9 cellular contexts compared by ENCODE assay signal in the genomic region with DNA sequence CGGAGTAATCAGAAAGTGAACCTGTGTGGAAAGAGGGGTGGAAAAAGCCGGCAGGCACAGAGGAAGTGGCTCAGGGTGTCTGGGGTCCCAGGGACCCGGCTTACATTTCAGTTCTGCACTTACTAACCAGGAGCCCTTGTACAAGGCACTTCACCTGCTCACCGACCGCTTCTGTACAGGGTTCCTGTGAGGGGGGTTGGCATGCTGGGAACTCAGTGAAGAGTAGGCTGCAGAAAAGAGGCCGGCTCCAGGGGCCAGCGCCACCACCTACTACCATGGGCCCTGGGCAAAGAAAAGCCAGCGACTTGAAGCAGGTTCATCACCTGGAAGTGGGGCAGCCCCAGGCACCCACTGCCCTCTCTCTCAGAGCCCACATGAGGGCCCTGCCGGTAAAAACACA. TPM values are rescaled to one million over a fixed set of nuclear protein-coding genes. Genes with fewer than 3 reads are reported as not detected.
A peak's percentile ranks its signal among the peaks of the same experiment; 100 is the strongest.
DNase-seq lines count a peak whose midpoint lies in the region; TF ChIP-seq lines count a peak whose summit lies in the region.
"Had no signal": no experiment of that assay in that cellular context is flagged by ENCODE, and none has a peak within 500 bp of the region (broad histone marks: within the 10 kb centered on the region; RNA-seq: fewer than 3 reads in every experiment).

No MANE protein-coding gene starts in this region.

- no peak overlapping the region for H3K4me3 Mint-ChIP-seq in endodermal cell

- TF ChIP-seq CTCF in DOHH2 (IDR thresholded peaks at IDR 0.05; ENCODE audit: low read depth, low read length, poor library complexity, severe bottlenecking) (no peak), endodermal cell (conservative IDR thresholded peaks at IDR 0.05) (no peak)

- peaks cover 1% of the 10 kb centered on the region; the same call in 1 of the 2 replicates for H3F3A ChIP-seq in DOHH2 (ENCODE audit: control insufficient read depth, insufficient read depth)

- peaks cover 61% of the 10 kb centered on the region for H3K79me2 ChIP-seq in DOHH2 (ENCODE audit: control insufficient read depth, low read length)

- H3K4me2 ChIP-seq in DOHH2 (ENCODE audit: low read length): peak overlapping the region; percentile 78; the same call in 1 of the 2 replicates

- intact Hi-C loops in posterior vena cava (cut with DNase I): no loop called here

- DNase-seq in activated CD4-positive, CD25-positive, alpha-beta regulatory T cell treated with anti-CD3 and anti-CD28 coated beads, Interleukin-2, amount 50 U/mL, for 72 hours: peak; percentile 59
- DNase-seq in endodermal cell (no peak), G401 (ENCODE audit: low spot score) (no peak), COLO668 (lab: John Stamatoyannopoulos, UW; ENCODE audit: unreplicated experiment) (no peak), posterior vena cava (ENCODE audit: low spot score) (no peak), NCI-H2081 treated with DMSO at 0.1 percent for 48 hours (lab: John Stamatoyannopoulos, UW) (no peak)
- peak; percentile 50 to 58 for DNase-seq in stimulated activated CD4-positive, alpha-beta T cell treated with anti-CD3 and anti-CD28 coated beads, Interleukin-2, amount 100 ng/mL, for 24 hours
- DNase-seq: KG1 had no signal

- H3K27ac Mint-ChIP-seq in endodermal cell: peak overlapping the region; percentile 61

- no peaks in the 10 kb centered on the region for H3K9me3 Mint-ChIP-seq in endodermal cell

- H4K20me1 ChIP-seq in DOHH2 (ENCODE audit: control insufficient read depth, insufficient read depth, low read depth, low read length): peaks cover 4% of the 10 kb centered on the region; the same call in 1 of the 2 replicates

- H3K4me1 ChIP-seq in DOHH2 (ENCODE audit: control insufficient read depth, low read length) (peaks cover 48% of the 10 kb centered on the region), endodermal cell (ENCODE audit: control insufficient read depth, insufficient read depth, low read length) (no peaks in the 10 kb centered on the region)

- no peaks in the 10 kb centered on the region for H3K9me2 ChIP-seq in DOHH2 (replicated peaks; ENCODE audit: control insufficient read depth, low read length)

- H3K4me3 ChIP-seq in DOHH2 (ENCODE audit: low read length) (no peak overlapping the region), endodermal cell (ENCODE audit: low read length) (no peak overlapping the region)

- H3K36me3 Mint-ChIP-seq in endodermal cell (ENCODE audit: low read depth): peaks cover 3% of the 10 kb centered on the region

- H3K9ac ChIP-seq in endodermal cell (ENCODE audit: extremely low read depth, low read length, poor library complexity, severe bottlenecking): no peak overlapping the region

- H3K27me3 ChIP-seq in DOHH2 (ENCODE audit: control insufficient read depth, low read length): no peaks in the 10 kb centered on the region
- H3K27me3 ChIP-seq in endodermal cell (ENCODE audit: control insufficient read depth, insufficient read depth, low read length, poor library complexity, severe bottlenecking): no peaks in the 10 kb centered on the region

- H3K4me1 Mint-ChIP-seq in endodermal cell: peaks cover 17% of the 10 kb centered on the region

- 90 to 93% methylated on average over 6 to 9 of the region's 9 CpGs for WGBS in endodermal cell (ENCODE audit: insufficient coverage in 1 of 2, insufficient read length in 1 of 2), 2 experiments

- no peaks in the 10 kb centered on the region for H3K27me3 Mint-ChIP-seq in endodermal cell (ENCODE audit: insufficient read depth)

- in situ Hi-C loops in G401 (cut with HindIII; ENCODE audit: low sequenced_read_pairs): loop anchor here (5.0 kb wide), 1 partner anchor 54 kb away; a partner anchor contains a TSS

- H3K9me3 ChIP-seq in DOHH2 (ENCODE audit: control insufficient read depth, insufficient read depth, low read length) (no peaks in the 10 kb centered on the region), endodermal cell (ENCODE audit: control insufficient read depth, low read length) (no peaks in the 10 kb centered on the region)

- H3K27ac ChIP-seq in DOHH2 (ENCODE audit: low read depth, low read length) (no peak overlapping the region), endodermal cell (ENCODE audit: low read depth, low read length) (no peak overlapping the region)

- H3K36me3 ChIP-seq in DOHH2 (ENCODE audit: control insufficient read depth, low read length) (peaks cover 6% of the 10 kb centered on the region), endodermal cell (ENCODE audit: control insufficient read depth, insufficient read depth, low read length) (peaks cover 12% of the 10 kb centered on the region)

RNA-seq across cellular contexts. Expression of a gene that starts 6.2 kb away (rescaled TPM):
- total RNA-seq in endodermal cell: 10 to 100 TPM; 20.3 to 23.7 TPM
- polyA plus RNA-seq in endodermal cell (2013, experiment 1 of 2): 18.3 TPM
- 15.9 TPM for polyA plus RNA-seq in endodermal cell (2013, experiment 2 of 2)
- total RNA-seq in G401 (2014; rRNA removed; shearing (Covaris generic)): 6.4 and 8.9 TPM in 2 replicates
- total RNA-seq in posterior vena cava: 10 to 100 TPM; 20.7 to 24.1 TPM

RNA-seq across cellular contexts. Expression of a gene that starts 56.3 kb away (rescaled TPM):
- total RNA-seq in endodermal cell (1 to 10 TPM; 3.2 to 4.2 TPM), posterior vena cava (100 to 1,000 TPM in 1 of 2 donors, 10 to 100 TPM in 1; 78.5 to 105 TPM)
- polyA plus RNA-seq in endodermal cell (2013, experiment 1 of 2): 22.5 TPM
- polyA plus RNA-seq in endodermal cell (2013, experiment 2 of 2): 20.6 TPM
- not detected in 2 replicates for total RNA-seq in G401 (2014; rRNA removed; shearing (Covaris generic))

Comparison
In these comparisons a context has a peak if more than half of its experiments do, and no peak if none do; other contexts are left out.
1. DNase-seq: peak in activated CD4-positive, CD25-positive, alpha-beta regulatory T cell treated with anti-CD3 and anti-CD28 coated beads, Interleukin-2, amount 50 U/mL, for 72 hours (single experiment) and stimulated activated CD4-positive, alpha-beta T cell treated with anti-CD3 and anti-CD28 coated beads, Interleukin-2, amount 100 ng/mL, for 24 hours (2 of 2); none in endodermal cell (single experiment), G401 (single experiment), COLO668 (single experiment), posterior vena cava (single experiment) and NCI-H2081 treated with DMSO at 0.1 percent for 48 hours (single experiment).
2. RNA of a gene that starts 56.3 kb away (total RNA-seq): 78.5 to 105 TPM in posterior vena cava; 3.2 to 4.2 TPM in endodermal cell and not detected in G401; every median in the first group is over 10 times any median in the second.